2 cellular contexts compared by ENCODE assay signal in genomic region chr2:190657474-190658252, GRCh38.
TF ChIP-seq lines count a peak whose summit lies in the region.

No MANE protein-coding gene starts in this region.

TF ChIP-seq in K562, 482 proteins besides CTCF, POLR2A, EP300 and RAD21:
- TF ChIP-seq SPI1 (IDR thresholded peaks at IDR 0.05; ENCODE audit: borderline replicate concordance, low read depth, low read length) (peak; percentile 33; the same call in 1 of the 2 replicates), CC2D1A (IDR thresholded peaks at IDR 0.05) (no peak), FUS (optimal IDR thresholded peaks at IDR 0.05; ENCODE audit: low read depth, low read length) (no peak), GATA2 (CRISPR knock-in tag; IDR thresholded peaks at IDR 0.05) (no peak), SIN3B (IDR thresholded peaks at IDR 0.05; ENCODE audit: low read depth) (no peak), OTX1 (CRISPR knock-in tag; IDR thresholded peaks at IDR 0.05) (no peak)

TF ChIP-seq in HepG2, 621 proteins besides CTCF, POLR2A, EP300 and RAD21:
- TF ChIP-seq ZNF841 (CRISPR knock-in tag; IDR thresholded peaks at IDR 0.05; ENCODE audit: borderline replicate concordance) (no peak), IKZF4 (CRISPR knock-in tag; IDR thresholded peaks at IDR 0.05; ENCODE audit: borderline replicate concordance, low read depth, not compliant biosample characterization) (no peak), MBD4 (IDR thresholded peaks at IDR 0.05; ENCODE audit: borderline replicate concordance, low read length) (no peak), SOX13 (IDR thresholded peaks at IDR 0.05) (no peak), SOX13 (CRISPR knock-in tag; conservative IDR thresholded peaks at IDR 0.05 in 1 of 2, IDR thresholded peaks at IDR 0.05 in 1 of 2) (no peak), ZNF510 (CRISPR knock-in tag; IDR thresholded peaks at IDR 0.05; ENCODE audit: low read depth) (no peak), SYNCRIP (IDR thresholded peaks at IDR 0.05; ENCODE audit: insufficient read depth, low read depth, low read length) (no peak), GRHL1 (CRISPR knock-in tag; conservative IDR thresholded peaks at IDR 0.05) (no peak), ZFP36 (IDR thresholded peaks at IDR 0.05; ENCODE audit: borderline replicate concordance, low read depth, low read length, partially characterized antibody) (no peak), ZNF441 (CRISPR knock-in tag; IDR thresholded peaks at IDR 0.05; ENCODE audit: borderline replicate concordance) (no peak), ZBTB40 (IDR thresholded peaks at IDR 0.05) (no peak), ZBTB40 (CRISPR knock-in tag; IDR thresholded peaks at IDR 0.05) (no peak), KLF6 (CRISPR knock-in tag; IDR thresholded peaks at IDR 0.05) (no peak), ZNF124 (CRISPR knock-in tag; IDR thresholded peaks at IDR 0.05) (no peak), PHB2 (IDR thresholded peaks at IDR 0.05; ENCODE audit: partially characterized antibody) (no peak), FUBP1 (CRISPR knock-in tag; IDR thresholded peaks at IDR 0.05; ENCODE audit: borderline replicate concordance) (no peak)
